Comparison of ENCODE assay signal across 1 cellular context in genomic region chr1:28737245-28738137, GRCh38.
TF ChIP-seq lines count a peak whose summit lies in the region.

No MANE protein-coding gene starts in this region.

TF ChIP-seq in K562, 482 proteins besides CTCF, POLR2A, EP300 and RAD21 (continued from another document and continues in another):
- peak; percentile 94; the same call in 1 of the 2 replicates for TF ChIP-seq SRSF3 (IDR thresholded peaks at IDR 0.05; ENCODE audit: insufficient read depth, low read length)
- no peak for TF ChIP-seq POU5F1 (IDR thresholded peaks at IDR 0.05; ENCODE audit: borderline replicate concordance, low read depth, low read length, partially characterized antibody)
- TF ChIP-seq NCOA4 (IDR thresholded peaks at IDR 0.05; ENCODE audit: partially characterized antibody), result peak; percentile 15
- no peak for TF ChIP-seq CHD7 (IDR thresholded peaks at IDR 0.05; ENCODE audit: low read depth, low read length)
- no peak; the same call in 1 of the 2 replicates for TF ChIP-seq TGIF2 (CRISPR knock-in tag; IDR thresholded peaks at IDR 0.05)
- TF ChIP-seq ZNF232 (CRISPR knock-in tag; IDR thresholded peaks at IDR 0.05), result peak; percentile 52; the same call in 1 of the 2 replicates
- peak; percentile 84; the same call in 1 of the 2 replicates for TF ChIP-seq RBFOX2 (IDR thresholded peaks at IDR 0.05; ENCODE audit: low read depth, low read length)
- 0 out of 2 replicates have a peak, but pooled peaks have one; percentile 43 for TF ChIP-seq RBM14 (IDR thresholded peaks at IDR 0.05; ENCODE audit: borderline replicate concordance, insufficient read depth, low read depth, low read length)
- 0 out of 4 replicates have a peak, but pooled peaks of 1 of the 2 experiments have one; percentile 3 for TF ChIP-seq MLX (CRISPR knock-in tag; conservative IDR thresholded peaks at IDR 0.05)
- no peak for TF ChIP-seq MCM5 (IDR thresholded peaks at IDR 0.05; ENCODE audit: low read depth)
- TF ChIP-seq KDM5B (IDR thresholded peaks at IDR 0.05; ENCODE audit: insufficient replicate concordance, low read depth, low read length), result peak; percentile 50
- peak; percentile 19 for TF ChIP-seq FUS (optimal IDR thresholded peaks at IDR 0.05; ENCODE audit: low read depth, low read length)
- TF ChIP-seq NR3C1 (CRISPR knock-in tag; IDR thresholded peaks at IDR 0.05), result peak; percentile 9; the same call in 1 of the 2 replicates
- peak; percentile 47; the same call in 1 of the 2 replicates for TF ChIP-seq PHB2 (IDR thresholded peaks at IDR 0.05; ENCODE audit: low read depth)
- peak; percentile 77 to 83 for TF ChIP-seq MLLT1 (IDR thresholded peaks at IDR 0.05)
- 0 out of 2 replicates have a peak, but pooled peaks have one; percentile 3 for TF ChIP-seq RREB1 (CRISPR knock-in tag; IDR thresholded peaks at IDR 0.05)
- peak; percentile 23 for TF ChIP-seq BRD9 (IDR thresholded peaks at IDR 0.05; ENCODE audit: low read depth, partially characterized antibody)
- TF ChIP-seq NCOR1 (IDR thresholded peaks at IDR 0.05), result peak; percentile 11; the same call in 1 of the 2 replicates
- TF ChIP-seq HES1 (IDR thresholded peaks at IDR 0.05; ENCODE audit: low read depth), result 0 out of 2 replicates have a peak, but pooled peaks have one; percentile 18
- TF ChIP-seq FOXM1 (IDR thresholded peaks at IDR 0.05; ENCODE audit: low read depth), result no peak
- TF ChIP-seq FOXM1 (CRISPR knock-in tag; IDR thresholded peaks at IDR 0.05; ENCODE audit: low read depth), result no peak
- TF ChIP-seq SRF (CRISPR knock-in tag; IDR thresholded peaks at IDR 0.05), result no peak
- 0 out of 2 replicates have a peak, but pooled peaks have one; percentile 19 for TF ChIP-seq MXI1 (IDR thresholded peaks at IDR 0.05; ENCODE audit: low read depth, low read length)
- TF ChIP-seq TEAD1 (CRISPR knock-in tag; IDR thresholded peaks at IDR 0.05), result 0 out of 4 replicates have a peak, but pooled peaks of 1 of the 2 experiments have one; percentile 27
- peak; percentile 22 to 26; a peak in 1 of 4 replicates for TF ChIP-seq ARNT (IDR thresholded peaks at IDR 0.05)
- TF ChIP-seq VEZF1 (CRISPR knock-in tag; IDR thresholded peaks at IDR 0.05), result peak; percentile 75
- TF ChIP-seq HNRNPLL (IDR thresholded peaks at IDR 0.05; ENCODE audit: low read depth, low read length, poor library complexity, severe bottlenecking), result peak; percentile 44
- peak; percentile 5; the same call in 1 of the 2 replicates for TF ChIP-seq ZNF263 (CRISPR knock-in tag; IDR thresholded peaks at IDR 0.05; ENCODE audit: borderline replicate concordance)
- TF ChIP-seq POLR3A (IDR thresholded peaks at IDR 0.05; ENCODE audit: borderline replicate concordance, extremely low read depth, insufficient read depth, insufficient read length), result no peak
- TF ChIP-seq BRD4 (IDR thresholded peaks at IDR 0.05), result 0 out of 2 replicates have a peak, but pooled peaks have one; percentile 7
- TF ChIP-seq ELK3 (CRISPR knock-in tag; IDR thresholded peaks at IDR 0.05), result no peak
